ENCODE assay signal across 18 cellular contexts in the genomic region with DNA sequence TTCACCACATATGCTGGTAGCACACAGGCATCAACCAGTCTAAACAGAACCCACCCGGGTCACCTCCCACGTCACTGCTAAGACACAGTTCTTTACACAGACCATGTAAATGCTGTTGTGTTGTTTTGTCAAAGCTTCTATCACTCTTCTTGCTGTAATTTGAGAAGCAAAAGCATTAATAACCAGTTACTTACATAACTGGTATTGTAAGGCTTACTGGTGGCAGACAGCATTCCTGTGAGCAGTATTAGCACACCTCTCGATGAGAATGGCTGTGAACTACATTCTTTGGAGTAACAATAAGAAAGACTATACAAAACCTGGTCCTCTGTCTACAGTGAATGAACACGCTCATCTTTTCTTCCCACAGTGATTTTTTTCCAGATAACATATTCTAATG.
DNase-seq lines count a peak whose midpoint lies in the region; ATAC-seq and TF ChIP-seq lines count a peak whose summit lies in the region.
"Had no signal": no experiment of that assay in that cellular context is flagged by ENCODE, and none has a peak within 500 bp of the region (broad histone marks: within the 10 kb centered on the region; RNA-seq: fewer than 3 reads in every experiment).

No MANE protein-coding gene starts in this region.

- H3K27me3 Mint-ChIP-seq in chondrocyte (ENCODE audit: low read depth) = no peaks in the 10 kb centered on the region
- H3K27me3 Mint-ChIP-seq: B cell; CD4-positive, alpha-beta memory T cell had no signal

- H3K27me3 ChIP-seq in Peyer's patch = no peaks in the 10 kb centered on the region

- no peak for TF ChIP-seq RAD21 in Ishikawa (IDR thresholded peaks at IDR 0.05; ENCODE audit: low read depth)

- H3K4me3 Mint-ChIP-seq in chondrocyte (ENCODE audit: unreplicated experiment) = no peak overlapping the region
- no peak overlapping the region for H3K4me3 Mint-ChIP-seq in stimulated activated effector memory CD8-positive, alpha-beta T cell treated with anti-CD3 and anti-CD28 coated beads, Interleukin-12 subunit alpha, Interleukin-12 subunit beta, amount 100 ng/mL, for 72 hours
- H3K4me3 Mint-ChIP-seq: B cell; CD4-positive, alpha-beta memory T cell had no signal

- H3K36me3 Mint-ChIP-seq in chondrocyte (ENCODE audit: low read depth) = peaks cover 17% of the 10 kb centered on the region
- H3K36me3 Mint-ChIP-seq in stimulated activated effector memory CD8-positive, alpha-beta T cell treated with anti-CD3 and anti-CD28 coated beads, Interleukin-12 subunit alpha, Interleukin-12 subunit beta, amount 100 ng/mL, for 72 hours = no peaks in the 10 kb centered on the region

- H3K4me1 Mint-ChIP-seq in chondrocyte (ENCODE audit: low read depth) = peaks cover 34% of the 10 kb centered on the region
- peaks cover 12% of the 10 kb centered on the region for H3K4me1 Mint-ChIP-seq in stimulated activated effector memory CD8-positive, alpha-beta T cell treated with anti-CD3 and anti-CD28 coated beads, Interleukin-12 subunit alpha, Interleukin-12 subunit beta, amount 100 ng/mL, for 72 hours
- H3K4me1 Mint-ChIP-seq: B cell had no signal

- no peaks in the 10 kb centered on the region for H3K4me1 ChIP-seq in Peyer's patch

- peaks cover 22% of the 10 kb centered on the region for H3K9me3 Mint-ChIP-seq in chondrocyte (ENCODE audit: low read depth)
- peaks cover 2% of the 10 kb centered on the region for H3K9me3 Mint-ChIP-seq in stimulated activated effector memory CD8-positive, alpha-beta T cell treated with anti-CD3 and anti-CD28 coated beads, Interleukin-12 subunit alpha, Interleukin-12 subunit beta, amount 100 ng/mL, for 72 hours

- H3K27ac Mint-ChIP-seq in chondrocyte (ENCODE audit: unreplicated experiment) = peak overlapping the region; percentile 64
- no peak overlapping the region for H3K27ac Mint-ChIP-seq in stimulated activated effector memory CD8-positive, alpha-beta T cell treated with anti-CD3 and anti-CD28 coated beads, Interleukin-12 subunit alpha, Interleukin-12 subunit beta, amount 100 ng/mL, for 72 hours
- H3K27ac Mint-ChIP-seq: B cell; CD4-positive, alpha-beta memory T cell had no signal

- DNase-seq in chondrocyte (ENCODE audit: low spot score) = no peak
- peak; percentile 69 for DNase-seq in iris pigment epithelial cell (ENCODE audit: low read depth)
- no peak for DNase-seq in stimulated activated effector memory CD8-positive, alpha-beta T cell treated with anti-CD3 and anti-CD28 coated beads, Interleukin-12 subunit alpha, Interleukin-12 subunit beta, amount 100 ng/mL, for 72 hours (ENCODE audit: low spot score in 2 of 2)
- DNase-seq in germinal center (ENCODE audit: low spot score) = no peak
- DNase-seq in Peyer's patch = no peak
- no peak for DNase-seq in GM19240 (ENCODE audit: insufficient read length, low spot score)
- DNase-seq: ACHN; CD4-positive, alpha-beta memory T cell; DND-41; GDM1; NCI-H1048; NCI-H2227 treated with DMSO at 0.1 percent for 48 hours; NCI-H69; SIG-M5 had no signal

- TF ChIP-seq CTCF in chondrocyte (IDR thresholded peaks at IDR 0.05) (no peak), Peyer's patch (IDR thresholded peaks at IDR 0.05) (no peak)

- no peaks in the 10 kb centered on the region for H3K36me3 ChIP-seq in Peyer's patch

- TF ChIP-seq EP300 in Ishikawa (IDR thresholded peaks at IDR 0.05; ENCODE audit: borderline replicate concordance) = no peak

- no peak overlapping the region for H3K4me3 ChIP-seq in Peyer's patch
- H3K4me3 ChIP-seq: K562 had no signal

- no peak for TF ChIP-seq POLR2A in Peyer's patch (IDR thresholded peaks at IDR 0.05)

- ATAC-seq in stimulated activated effector memory CD8-positive, alpha-beta T cell treated with anti-CD3 and anti-CD28 coated beads, Interleukin-12 subunit alpha, Interleukin-12 subunit beta, amount 100 ng/mL, for 72 hours = peak; percentile 44
- ATAC-seq: HCT116, K562 had no signal

- H3K9me3 ChIP-seq in Peyer's patch = no peaks in the 10 kb centered on the region

- no peak overlapping the region for H3K27ac ChIP-seq in Peyer's patch

TF ChIP-seq in Ishikawa, 13 proteins besides CTCF, POLR2A, EP300 and RAD21:
- TF ChIP-seq TEAD4 (IDR thresholded peaks at IDR 0.05) (peak; percentile 42; the same call in 1 of the 2 replicates), NFIC (IDR thresholded peaks at IDR 0.05) (no peak)
